In the genomic region with DNA sequence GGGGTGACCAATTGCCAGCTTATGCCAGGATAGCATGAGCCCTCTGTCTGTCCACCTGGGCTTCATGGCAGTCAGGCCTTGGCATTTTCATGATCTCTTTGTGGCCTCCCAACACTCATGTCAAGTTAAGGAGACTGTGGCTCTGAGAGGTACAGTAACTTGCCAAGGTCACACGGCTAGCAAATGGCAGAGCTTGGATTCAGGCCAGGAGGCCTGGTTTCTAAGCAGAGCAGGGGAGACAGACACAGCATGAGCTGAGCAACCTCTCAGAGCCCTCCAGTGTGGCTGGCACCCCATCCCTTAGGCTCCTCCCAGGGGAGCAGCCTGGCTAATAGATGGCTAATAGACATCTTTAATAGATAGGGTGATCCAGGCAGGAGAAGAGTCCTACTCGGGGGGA, we compare ENCODE assay signal across 11 cellular contexts. TPM values are rescaled to one million over a fixed set of nuclear protein-coding genes. Genes with fewer than 3 reads are reported as not detected.
DNase-seq lines count a peak whose midpoint lies in the region; ATAC-seq and TF ChIP-seq lines count a peak whose summit lies in the region.
"Had no signal": no experiment of that assay in that cellular context is flagged by ENCODE, and none has a peak within 500 bp of the region (broad histone marks: within the 10 kb centered on the region; RNA-seq: fewer than 3 reads in every experiment).

No MANE protein-coding gene starts in this region.

- H3K27me3 ChIP-seq in endodermal cell (ENCODE audit: control insufficient read depth, insufficient read depth, low read length, poor library complexity, severe bottlenecking) (no peaks in the 10 kb centered on the region), muscle layer of colon (ENCODE audit: control insufficient read depth in 1 of 2, insufficient read depth in 2 of 2, low read length in 2 of 2) (no peaks in the 10 kb centered on the region), transverse colon (no peaks in the 10 kb centered on the region)

- peak; percentile 8 for DNase-seq in NCI-H1092 (lab: John Stamatoyannopoulos, UW)
- DNase-seq in NCI-H1092 treated with DMSO at 0.1 percent for 48 hours (lab: John Stamatoyannopoulos, UW) = no peak
- no peak for DNase-seq in endodermal cell
- no peak for DNase-seq in transverse colon
- no peak for DNase-seq in GF-D8 (lab: John Stamatoyannopoulos, UW)
- no peak for DNase-seq in activated CD8-positive, alpha-beta T cell treated with anti-CD3 and anti-CD28 coated beads for 36 hours
- DNase-seq: activated T-cell treated with anti-CD3 and anti-CD28 coated beads, Interleukin-2, amount 50 U/mL, for 48 hours; cortex of kidney had no signal

- H3K36me3 Mint-ChIP-seq in endodermal cell (ENCODE audit: low read depth) = peaks cover 3% of the 10 kb centered on the region
- H3K36me3 Mint-ChIP-seq in activated CD8-positive, alpha-beta T cell treated with anti-CD3 and anti-CD28 coated beads for 36 hours (ENCODE audit: low read depth) = no peaks in the 10 kb centered on the region

- no peak for TF ChIP-seq CTCF in endodermal cell (conservative IDR thresholded peaks at IDR 0.05)
- TF ChIP-seq CTCF in transverse colon (IDR thresholded peaks at IDR 0.05) = no peak
- no peak for TF ChIP-seq CTCF in activated CD8-positive, alpha-beta T cell treated with anti-CD3 and anti-CD28 coated beads for 36 hours (IDR thresholded peaks at IDR 0.05)

- H3K27me3 Mint-ChIP-seq in endodermal cell (ENCODE audit: insufficient read depth) = peaks cover 2% of the 10 kb centered on the region
- no peaks in the 10 kb centered on the region for H3K27me3 Mint-ChIP-seq in activated CD8-positive, alpha-beta T cell treated with anti-CD3 and anti-CD28 coated beads for 36 hours
- H3K27me3 Mint-ChIP-seq: IgD-negative memory B cell had no signal

- H3K36me3 ChIP-seq in endodermal cell (ENCODE audit: control insufficient read depth, insufficient read depth, low read length) = no peaks in the 10 kb centered on the region
- peaks cover 6% of the 10 kb centered on the region for H3K36me3 ChIP-seq in muscle layer of colon (ENCODE audit: insufficient read depth, low read length)
- H3K36me3 ChIP-seq in transverse colon = no peaks in the 10 kb centered on the region

- no peak for ATAC-seq in HG02571 (IDR thresholded peaks at IDR 0.05; ENCODE audit: unreplicated experiment)
- ATAC-seq in activated CD8-positive, alpha-beta T cell treated with anti-CD3 and anti-CD28 coated beads for 36 hours = no peak

- POLR2A ChIA-PET in activated CD8-positive, alpha-beta T cell treated with anti-CD3 and anti-CD28 coated beads for 36 hours (lab: Charles Lee) = interaction anchor here (0.5 kb wide), 1 partner anchor 16 kb away, joined by 4 read pairs; no protein-coding TSS in a partner anchor

- no peak overlapping the region for H3K4me3 Mint-ChIP-seq in endodermal cell
- no peak overlapping the region for H3K4me3 Mint-ChIP-seq in activated CD8-positive, alpha-beta T cell treated with anti-CD3 and anti-CD28 coated beads for 36 hours
- H3K4me3 Mint-ChIP-seq: IgD-negative memory B cell had no signal

- peak overlapping the region; percentile 96 for H3K27ac Mint-ChIP-seq in endodermal cell
- H3K27ac Mint-ChIP-seq in activated CD8-positive, alpha-beta T cell treated with anti-CD3 and anti-CD28 coated beads for 36 hours = no peak overlapping the region

- H3K4me1 ChIP-seq in endodermal cell (ENCODE audit: control insufficient read depth, insufficient read depth, low read length) (peaks cover 33% of the 10 kb centered on the region), muscle layer of colon (ENCODE audit: insufficient read depth, low read length) (peaks cover 65% of the 10 kb centered on the region), transverse colon (peaks cover 27 to 53% (median 30%) of the 10 kb centered on the region in 4 donors)

- CTCF ChIA-PET in activated CD8-positive, alpha-beta T cell treated with anti-CD3 and anti-CD28 coated beads for 36 hours (lab: Charles Lee) = interaction anchor here (1.2 to 2.1 kb wide), 3 partner anchors 12 to 100 kb away, joined by 4 to 9 read pairs (median 6); no protein-coding TSS in a partner anchor

- in situ Hi-C loops in transverse colon (cut with MboI; ENCODE audit: low pct_ligation_motif_present in 1 of 4, low pct_unique_long_range_greater_than_20kb in 1 of 4, low sequenced_read_pairs in 3 of 4) = no loop called here

- no peak for TF ChIP-seq POLR2A in transverse colon (IDR thresholded peaks at IDR 0.05)

- WGBS in endodermal cell (ENCODE audit: insufficient coverage in 1 of 2, insufficient read length in 1 of 2), 2 experiments = 87 to 100% methylated on average over 1 to 2 of the region's 2 CpGs
- 69 to 100% methylated on average over 1 to 2 of the region's 2 CpGs for WGBS in transverse colon (ENCODE audit: low coverage in 1 of 2), 2 donors

- no peak overlapping the region for H3K4me3 ChIP-seq in endodermal cell (ENCODE audit: low read length)
- no peak overlapping the region for H3K4me3 ChIP-seq in muscle layer of colon (ENCODE audit: low read depth in 1 of 2, low read length in 2 of 2)
- H3K4me3 ChIP-seq in transverse colon = no peak overlapping the region

- no peak overlapping the region for H3K9ac ChIP-seq in endodermal cell (ENCODE audit: extremely low read depth, low read length, poor library complexity, severe bottlenecking)
- no peak overlapping the region for H3K9ac ChIP-seq in muscle layer of colon (ENCODE audit: low read length)

- H3K27ac ChIP-seq in endodermal cell (ENCODE audit: low read depth, low read length) (no peak overlapping the region), muscle layer of colon (ENCODE audit: low read depth, low read length) (peak overlapping the region; percentile 19), transverse colon (peak overlapping the region; percentile 20 to 89 (median 84))

- intact Hi-C loops in transverse colon (cut with DNase I; ENCODE audit: low total_unique reads) = no loop called here
- intact Hi-C loops in activated CD8-positive, alpha-beta T cell treated with anti-CD3 and anti-CD28 coated beads for 36 hours (cut with micrococcal nuclease) = no loop called here

- TF ChIP-seq EP300 in transverse colon (IDR thresholded peaks at IDR 0.05; ENCODE audit: low read depth) = no peak

- H3K4me1 Mint-ChIP-seq in endodermal cell = peaks cover 56% of the 10 kb centered on the region
- H3K4me1 Mint-ChIP-seq in activated CD8-positive, alpha-beta T cell treated with anti-CD3 and anti-CD28 coated beads for 36 hours (ENCODE audit: low read depth) = no peaks in the 10 kb centered on the region

- H3K9me3 ChIP-seq in endodermal cell (ENCODE audit: control insufficient read depth, low read length) (no peaks in the 10 kb centered on the region), muscle layer of colon (ENCODE audit: low read length) (no peaks in the 10 kb centered on the region), transverse colon (no peaks in the 10 kb centered on the region)

- no peaks in the 10 kb centered on the region for H3K9me3 Mint-ChIP-seq in endodermal cell
- no peaks in the 10 kb centered on the region for H3K9me3 Mint-ChIP-seq in activated CD8-positive, alpha-beta T cell treated with anti-CD3 and anti-CD28 coated beads for 36 hours
- H3K9me3 Mint-ChIP-seq: IgD-negative memory B cell had no signal

RNA-seq across cellular contexts. Expression of gene SYNPO, which starts 4.0 kb away (rescaled TPM):
- total RNA-seq in endodermal cell (1 to 10 TPM; 4.2 to 4.5 TPM), transverse colon (10 to 100 TPM; 15.5 to 89.4 (median 41.8) TPM)
- polyA plus RNA-seq in endodermal cell (2013, experiment 1 of 2) = 3.8 TPM
- polyA plus RNA-seq in endodermal cell (2013, experiment 2 of 2) = 4.6 TPM
- total RNA-seq in activated CD8-positive, alpha-beta T cell treated with anti-CD3 and anti-CD28 coated beads for 36 hours = under 1 TPM; 0.18 to 0.22 TPM

RNA-seq across cellular contexts. Expression of gene MYOZ3, which starts 16.6 kb away (rescaled TPM):
- total RNA-seq in endodermal cell (10 to 100 TPM; 12.4 to 15.8 TPM), transverse colon (not detected)
- 4.8 TPM for polyA plus RNA-seq in endodermal cell (2013, experiment 1 of 2)
- 3.3 TPM for polyA plus RNA-seq in endodermal cell (2013, experiment 2 of 2)
- under 1 TPM; 0.11 to 0.20 TPM for total RNA-seq in activated CD8-positive, alpha-beta T cell treated with anti-CD3 and anti-CD28 coated beads for 36 hours
- polyA plus RNA-seq: IgD-negative memory B cell had no signal

RNA-seq across cellular contexts. Expression of gene RBM22, which starts 56.4 kb away (rescaled TPM):
- total RNA-seq in endodermal cell = 10 to 100 TPM; 42.7 to 44.3 TPM
- 66.3 TPM for polyA plus RNA-seq in endodermal cell (2013, experiment 1 of 2)
- polyA plus RNA-seq in endodermal cell (2013, experiment 2 of 2) = 58.8 TPM
- 10 to 100 TPM; 22.1 to 40.6 (median 35.6) TPM for total RNA-seq in transverse colon
- 10 to 100 TPM; 53.1 to 59.7 TPM for total RNA-seq in activated CD8-positive, alpha-beta T cell treated with anti-CD3 and anti-CD28 coated beads for 36 hours

Comparison
In these comparisons a context has a peak if more than half of its experiments do, and no peak if none do; other contexts are left out.
1. RNA of gene SYNPO, which starts 4.0 kb away (total RNA-seq): 15.5 to 89.4 TPM in transverse colon and 4.2 to 4.5 TPM in endodermal cell; 0.18 to 0.22 TPM in activated CD8-positive, alpha-beta T cell treated with anti-CD3 and anti-CD28 coated beads for 36 hours; every median in the first group is over 4 times any median in the second.
2. RNA of gene MYOZ3, which starts 16.6 kb away (total RNA-seq): 12.4 to 15.8 TPM in endodermal cell; 0.11 to 0.20 TPM in activated CD8-positive, alpha-beta T cell treated with anti-CD3 and anti-CD28 coated beads for 36 hours and not detected in transverse colon; every median in the first group is over 10 times any median in the second.